In the genomic region with DNA sequence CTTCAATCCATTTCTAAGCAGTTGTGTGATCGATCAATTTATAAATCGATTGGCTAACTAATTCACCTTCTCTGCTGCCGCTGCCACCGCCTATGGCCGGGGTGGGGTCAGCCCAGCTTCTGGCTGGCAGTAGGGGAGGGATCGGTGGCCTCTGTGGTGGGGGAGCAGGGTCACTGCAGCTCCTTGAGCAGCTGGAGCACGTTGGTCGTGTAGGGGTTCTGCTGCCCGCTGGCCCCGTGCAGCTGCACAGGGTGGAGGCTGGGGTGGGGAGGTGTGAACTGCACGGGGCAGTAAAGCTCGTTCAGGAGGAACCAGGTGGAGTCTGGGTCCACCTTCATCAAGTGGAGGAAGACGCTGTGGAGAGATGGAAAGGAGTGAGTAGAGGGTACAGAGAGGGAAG, we compare ENCODE assay signal across 1 cellular context.
TF ChIP-seq lines count a peak whose summit lies in the region.

No MANE protein-coding gene starts in this region.

TF ChIP-seq in HepG2, 621 proteins besides CTCF, POLR2A, EP300 and RAD21:
- TF ChIP-seq CBX1 (IDR thresholded peaks at IDR 0.05; ENCODE audit: low read depth) (no peak), POLR2AphosphoS2 (IDR thresholded peaks at IDR 0.05; ENCODE audit: low read depth, low read length) (no peak), FOXM1 (CRISPR knock-in tag; IDR thresholded peaks at IDR 0.05) (no peak), ZNF354B (CRISPR knock-in tag; IDR thresholded peaks at IDR 0.05) (no peak), U2AF2 (IDR thresholded peaks at IDR 0.05; ENCODE audit: low read depth, low read length) (no peak), HDAC1 (CRISPR knock-in tag; IDR thresholded peaks at IDR 0.05) (no peak), ZNF768 (CRISPR knock-in tag; IDR thresholded peaks at IDR 0.05) (peak; percentile 39; the same call in 1 of the 2 replicates), ZNF781 (CRISPR knock-in tag; IDR thresholded peaks at IDR 0.05; ENCODE audit: borderline replicate concordance, not compliant biosample characterization) (peak; percentile 5), PHF8 (CRISPR knock-in tag; IDR thresholded peaks at IDR 0.05) (0 out of 2 replicates have a peak, but pooled peaks have one; percentile 4), MAF1 (CRISPR knock-in tag; IDR thresholded peaks at IDR 0.05; ENCODE audit: borderline replicate concordance) (no peak), ZNF558 (CRISPR knock-in tag; IDR thresholded peaks at IDR 0.05; ENCODE audit: borderline replicate concordance) (no peak), MAZ (IDR thresholded peaks at IDR 0.05; ENCODE audit: borderline replicate concordance, low read depth, low read length) (no peak), MAZ (CRISPR knock-in tag; IDR thresholded peaks at IDR 0.05; ENCODE audit: low read depth) (no peak), ZBTB38 (CRISPR knock-in tag; IDR thresholded peaks at IDR 0.05) (0 out of 2 replicates have a peak, but pooled peaks have one; percentile 47), XBP1 (CRISPR knock-in tag; IDR thresholded peaks at IDR 0.05) (no peak), HDAC2 (CRISPR knock-in tag; IDR thresholded peaks at IDR 0.05) (no peak), TEAD2 (CRISPR knock-in tag; IDR thresholded peaks at IDR 0.05) (no peak), MEF2D (CRISPR knock-in tag; IDR thresholded peaks at IDR 0.05) (no peak), MTA3 (CRISPR knock-in tag; IDR thresholded peaks at IDR 0.05) (no peak), NR2C2 (CRISPR knock-in tag; IDR thresholded peaks at IDR 0.05; ENCODE audit: borderline replicate concordance) (no peak), LCORL (IDR thresholded peaks at IDR 0.05) (no peak), LCORL (CRISPR knock-in tag; IDR thresholded peaks at IDR 0.05) (no peak), KDM5B (CRISPR knock-in tag; IDR thresholded peaks at IDR 0.05; ENCODE audit: borderline replicate concordance) (no peak), ZC3H4 (CRISPR knock-in tag; IDR thresholded peaks at IDR 0.05; ENCODE audit: borderline replicate concordance) (no peak), ZNF674 (CRISPR knock-in tag; IDR thresholded peaks at IDR 0.05; ENCODE audit: low read depth) (no peak), ZFP41 (CRISPR knock-in tag; IDR thresholded peaks at IDR 0.05; ENCODE audit: borderline replicate concordance) (0 out of 2 replicates have a peak, but pooled peaks have one; percentile 57), ZNF296 (CRISPR knock-in tag; conservative IDR thresholded peaks at IDR 0.05) (no peak), ZNF619 (CRISPR knock-in tag; IDR thresholded peaks at IDR 0.05) (peak; percentile 5; the same call in 1 of the 2 replicates), ZNF30 (CRISPR knock-in tag; IDR thresholded peaks at IDR 0.05) (no peak), ZFP90 (CRISPR knock-in tag; IDR thresholded peaks at IDR 0.05; ENCODE audit: borderline replicate concordance) (no peak)
- TF ChIP-seq, protein P1, sequence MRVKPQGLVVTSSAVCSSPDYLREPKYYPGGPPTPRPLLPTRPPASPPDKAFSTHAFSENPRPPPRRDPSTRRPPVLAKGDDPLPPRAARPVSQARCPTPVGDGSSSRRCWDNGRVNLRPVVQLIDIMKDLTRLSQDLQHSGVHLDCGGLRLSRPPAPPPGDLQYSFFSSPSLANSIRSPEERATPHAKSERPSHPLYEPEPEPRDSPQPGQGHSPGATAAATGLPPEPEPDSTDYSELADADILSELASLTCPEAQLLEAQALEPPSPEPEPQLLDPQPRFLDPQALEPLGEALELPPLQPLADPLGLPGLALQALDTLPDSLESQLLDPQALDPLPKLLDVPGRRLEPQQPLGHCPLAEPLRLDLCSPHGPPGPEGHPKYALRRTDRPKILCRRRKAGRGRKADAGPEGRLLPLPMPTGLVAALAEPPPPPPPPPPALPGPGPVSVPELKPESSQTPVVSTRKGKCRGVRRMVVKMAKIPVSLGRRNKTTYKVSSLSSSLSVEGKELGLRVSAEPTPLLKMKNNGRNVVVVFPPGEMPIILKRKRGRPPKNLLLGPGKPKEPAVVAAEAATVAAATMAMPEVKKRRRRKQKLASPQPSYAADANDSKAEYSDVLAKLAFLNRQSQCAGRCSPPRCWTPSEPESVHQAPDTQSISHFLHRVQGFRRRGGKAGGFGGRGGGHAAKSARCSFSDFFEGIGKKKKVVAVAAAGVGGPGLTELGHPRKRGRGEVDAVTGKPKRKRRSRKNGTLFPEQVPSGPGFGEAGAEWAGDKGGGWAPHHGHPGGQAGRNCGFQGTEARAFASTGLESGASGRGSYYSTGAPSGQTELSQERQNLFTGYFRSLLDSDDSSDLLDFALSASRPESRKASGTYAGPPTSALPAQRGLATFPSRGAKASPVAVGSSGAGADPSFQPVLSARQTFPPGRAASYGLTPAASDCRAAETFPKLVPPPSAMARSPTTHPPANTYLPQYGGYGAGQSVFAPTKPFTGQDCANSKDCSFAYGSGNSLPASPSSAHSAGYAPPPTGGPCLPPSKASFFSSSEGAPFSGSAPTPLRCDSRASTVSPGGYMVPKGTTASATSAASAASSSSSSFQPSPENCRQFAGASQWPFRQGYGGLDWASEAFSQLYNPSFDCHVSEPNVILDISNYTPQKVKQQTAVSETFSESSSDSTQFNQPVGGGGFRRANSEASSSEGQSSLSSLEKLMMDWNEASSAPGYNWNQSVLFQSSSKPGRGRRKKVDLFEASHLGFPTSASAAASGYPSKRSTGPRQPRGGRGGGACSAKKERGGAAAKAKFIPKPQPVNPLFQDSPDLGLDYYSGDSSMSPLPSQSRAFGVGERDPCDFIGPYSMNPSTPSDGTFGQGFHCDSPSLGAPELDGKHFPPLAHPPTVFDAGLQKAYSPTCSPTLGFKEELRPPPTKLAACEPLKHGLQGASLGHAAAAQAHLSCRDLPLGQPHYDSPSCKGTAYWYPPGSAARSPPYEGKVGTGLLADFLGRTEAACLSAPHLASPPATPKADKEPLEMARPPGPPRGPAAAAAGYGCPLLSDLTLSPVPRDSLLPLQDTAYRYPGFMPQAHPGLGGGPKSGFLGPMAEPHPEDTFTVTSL (CRISPR knock-in tag; IDR thresholded peaks at IDR 0.05; ENCODE audit: borderline replicate concordance) = 0 out of 2 replicates have a peak, but pooled peaks have one; percentile 2
- TF ChIP-seq, protein P2, sequence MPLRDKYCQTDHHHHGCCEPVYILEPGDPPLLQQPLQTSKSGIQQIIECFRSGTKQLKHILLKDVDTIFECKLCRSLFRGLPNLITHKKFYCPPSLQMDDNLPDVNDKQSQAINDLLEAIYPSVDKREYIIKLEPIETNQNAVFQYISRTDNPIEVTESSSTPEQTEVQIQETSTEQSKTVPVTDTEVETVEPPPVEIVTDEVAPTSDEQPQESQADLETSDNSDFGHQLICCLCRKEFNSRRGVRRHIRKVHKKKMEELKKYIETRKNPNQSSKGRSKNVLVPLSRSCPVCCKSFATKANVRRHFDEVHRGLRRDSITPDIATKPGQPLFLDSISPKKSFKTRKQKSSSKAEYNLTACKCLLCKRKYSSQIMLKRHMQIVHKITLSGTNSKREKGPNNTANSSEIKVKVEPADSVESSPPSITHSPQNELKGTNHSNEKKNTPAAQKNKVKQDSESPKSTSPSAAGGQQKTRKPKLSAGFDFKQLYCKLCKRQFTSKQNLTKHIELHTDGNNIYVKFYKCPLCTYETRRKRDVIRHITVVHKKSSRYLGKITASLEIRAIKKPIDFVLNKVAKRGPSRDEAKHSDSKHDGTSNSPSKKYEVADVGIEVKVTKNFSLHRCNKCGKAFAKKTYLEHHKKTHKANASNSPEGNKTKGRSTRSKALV (CRISPR knock-in tag; IDR thresholded peaks at IDR 0.05) = no peak
- TF ChIP-seq, protein P3, sequence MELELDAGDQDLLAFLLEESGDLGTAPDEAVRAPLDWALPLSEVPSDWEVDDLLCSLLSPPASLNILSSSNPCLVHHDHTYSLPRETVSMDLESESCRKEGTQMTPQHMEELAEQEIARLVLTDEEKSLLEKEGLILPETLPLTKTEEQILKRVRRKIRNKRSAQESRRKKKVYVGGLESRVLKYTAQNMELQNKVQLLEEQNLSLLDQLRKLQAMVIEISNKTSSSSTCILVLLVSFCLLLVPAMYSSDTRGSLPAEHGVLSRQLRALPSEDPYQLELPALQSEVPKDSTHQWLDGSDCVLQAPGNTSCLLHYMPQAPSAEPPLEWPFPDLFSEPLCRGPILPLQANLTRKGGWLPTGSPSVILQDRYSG (CRISPR knock-in tag; IDR thresholded peaks at IDR 0.05) = no peak
- TF ChIP-seq, protein P4, sequence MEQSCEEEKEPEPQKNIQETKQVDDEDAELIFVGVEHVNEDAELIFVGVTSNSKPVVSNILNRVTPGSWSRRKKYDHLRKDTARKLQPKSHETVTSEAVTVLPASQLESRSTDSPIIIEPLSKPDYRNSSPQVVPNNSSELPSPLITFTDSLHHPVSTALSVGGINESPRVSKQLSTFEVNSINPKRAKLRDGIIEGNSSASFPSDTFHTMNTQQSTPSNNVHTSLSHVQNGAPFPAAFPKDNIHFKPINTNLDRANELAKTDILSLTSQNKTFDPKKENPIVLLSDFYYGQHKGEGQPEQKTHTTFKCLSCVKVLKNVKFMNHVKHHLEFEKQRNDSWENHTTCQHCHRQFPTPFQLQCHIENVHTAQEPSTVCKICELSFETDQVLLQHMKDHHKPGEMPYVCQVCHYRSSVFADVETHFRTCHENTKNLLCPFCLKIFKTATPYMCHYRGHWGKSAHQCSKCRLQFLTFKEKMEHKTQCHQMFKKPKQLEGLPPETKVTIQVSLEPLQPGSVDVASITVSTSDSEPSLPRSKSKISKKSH (CRISPR knock-in tag; IDR thresholded peaks at IDR 0.05; ENCODE audit: borderline replicate concordance) = peak; percentile 56; the same call in 1 of the 2 replicates
TF ChIP-seq in HepG2: peak in this region for 8.
